In the genomic region with DNA sequence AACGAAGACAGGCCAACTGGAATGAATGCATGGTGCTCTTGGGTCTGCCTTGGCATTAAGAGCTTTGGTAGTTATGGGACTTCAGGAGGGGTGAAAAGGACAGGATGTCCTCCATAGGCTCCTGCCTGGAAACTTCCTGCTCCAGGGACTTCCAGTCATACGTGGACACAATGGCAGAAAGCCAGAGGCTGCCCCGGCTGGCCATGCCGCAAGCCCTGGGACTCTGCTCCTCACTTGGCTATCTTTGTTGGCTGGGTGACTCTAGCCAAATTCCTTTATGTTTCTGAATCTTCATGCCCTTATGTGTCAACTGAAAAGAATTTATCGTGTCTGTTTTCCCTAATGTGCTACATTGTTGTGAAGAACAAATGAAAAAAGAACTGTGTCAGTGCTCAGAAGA, we compare ENCODE assay signal across 9 cellular contexts.
DNase-seq lines count a peak whose midpoint lies in the region; ATAC-seq, FAIRE-seq and TF ChIP-seq lines count a peak whose summit lies in the region.
"Had no signal": no experiment of that assay in that cellular context is flagged by ENCODE, and none has a peak within 500 bp of the region (broad histone marks: within the 10 kb centered on the region; RNA-seq: fewer than 3 reads in every experiment).

No MANE protein-coding gene starts in this region.

- H3K27ac Mint-ChIP-seq in type B pancreatic cell, result peak overlapping the region; percentile 77

- DNase-seq in PC-3, result peak; percentile 48
- DNase-seq in endothelial cell of umbilical vein (ENCODE audit: low read depth, low spot score), result peak; percentile 48
- peak; percentile 52 for DNase-seq in mesenchymal stem cell
- no peak for DNase-seq in type B pancreatic cell (ENCODE audit: extremely low spot score, unreplicated experiment)
- DNase-seq in activated CD4-positive, alpha-beta T cell treated with anti-CD3 and anti-CD28 coated beads for 4 hours, result no peak
- no peak for DNase-seq in pons (ENCODE audit: low spot score)
- DNase-seq in cortex of kidney (lab: John Stamatoyannopoulos, UW), result no peak

- H3K9ac ChIP-seq in PC-3 (ENCODE audit: low read length), result no peak overlapping the region
- H3K9ac ChIP-seq in endothelial cell of umbilical vein (replicated peaks; ENCODE audit: extremely low read depth, insufficient read depth, low read length), result no peak overlapping the region
- H3K9ac ChIP-seq in mesenchymal stem cell (ENCODE audit: low read length), result peak overlapping the region; percentile 45
- H3K9ac ChIP-seq: KMS-11 had no signal

- peak overlapping the region in 1 of 2 experiments; percentile 21 for H2BK12ac ChIP-seq in mesenchymal stem cell (ENCODE audit: low read length in 2 of 2)

- H4K91ac ChIP-seq in mesenchymal stem cell (ENCODE audit: low read length), result no peak overlapping the region

- WGBS in mesenchymal stem cell, result 56% methylated on average over 4 of the region's 5 CpGs

- no peaks in the 10 kb centered on the region for H3K27me3 Mint-ChIP-seq in type B pancreatic cell

- H2AK5ac ChIP-seq in mesenchymal stem cell (ENCODE audit: low read length, severe bottlenecking), result peak overlapping the region; percentile 0

- H3K27me3 ChIP-seq in PC-3 (ENCODE audit: low read length) (no peaks in the 10 kb centered on the region), endothelial cell of umbilical vein (ENCODE audit: control insufficient read depth in 2 of 2, insufficient read depth in 2 of 2, low read length in 2 of 2) (no peaks in the 10 kb centered on the region), mesenchymal stem cell (ENCODE audit: control insufficient read depth in 1 of 2, insufficient read depth in 1 of 2, low read length in 2 of 2) (no peaks in the 10 kb centered on the region)

- no peak for TF ChIP-seq POLR2A in endothelial cell of umbilical vein (IDR thresholded peaks at IDR 0.05; ENCODE audit: low read depth, low read length)

- no peak overlapping the region for H2BK5ac ChIP-seq in mesenchymal stem cell (ENCODE audit: low read depth, low read length, poor library complexity, severe bottlenecking)

- CTCF ChIA-PET in PC-3 (lab: Charles Lee), result no interaction called here
- CTCF ChIA-PET in endothelial cell of umbilical vein (lab: Charles Lee), result interaction anchor here (1.0 kb wide), 1 partner anchor 10 kb away, joined by 3 read pairs; no protein-coding TSS in a partner anchor

- no peaks in the 10 kb centered on the region for H3K79me2 ChIP-seq in PC-3 (ENCODE audit: low read length)
- H3K79me2 ChIP-seq in endothelial cell of umbilical vein (ENCODE audit: control insufficient read depth, insufficient read depth, low read length), result no peaks in the 10 kb centered on the region

- peak overlapping the region; percentile 62 for H2BK15ac ChIP-seq in mesenchymal stem cell (ENCODE audit: low read depth, poor library complexity, severe bottlenecking)

- no peaks in the 10 kb centered on the region for H3K9me3 ChIP-seq in PC-3 (ENCODE audit: low read length)
- no peaks in the 10 kb centered on the region for H3K9me3 ChIP-seq in endothelial cell of umbilical vein (replicated peaks; ENCODE audit: control insufficient read depth, insufficient read depth, low read length)
- H3K9me3 ChIP-seq in mesenchymal stem cell (ENCODE audit: control insufficient read depth, low read length), result no peaks in the 10 kb centered on the region

- H3K4me1 Mint-ChIP-seq in type B pancreatic cell (ENCODE audit: unreplicated experiment), result peaks cover 33% of the 10 kb centered on the region

- peaks cover 3% of the 10 kb centered on the region for H3K36me3 Mint-ChIP-seq in type B pancreatic cell

- H3K14ac ChIP-seq in mesenchymal stem cell (ENCODE audit: low read length in 2 of 2), result no peak overlapping the region

- H3K9me2 ChIP-seq in PC-3 (replicated peaks; ENCODE audit: low read length), result no peaks in the 10 kb centered on the region

- peak overlapping the region in 1 of 2 experiments; percentile 23 for H3K23ac ChIP-seq in mesenchymal stem cell (ENCODE audit: low read length in 2 of 2)

- dilution Hi-C loops in endothelial cell of umbilical vein (cut with MboI; ENCODE audit: extremely low pct_ligation_motif_present, low sequenced_read_pairs), result no loop called here

- no peak overlapping the region for H3K4ac ChIP-seq in mesenchymal stem cell (ENCODE audit: low read depth in 1 of 2, low read length in 2 of 2)

- H3K9me1 ChIP-seq in endothelial cell of umbilical vein (replicated peaks; ENCODE audit: control insufficient read depth, extremely low read depth, insufficient read depth, low read length), result no peaks in the 10 kb centered on the region

- H3K4me2 ChIP-seq in PC-3 (ENCODE audit: low read length), result 0 out of 2 replicates have a peak overlapping the region, but pooled peaks have one; percentile 3
- H3K4me2 ChIP-seq in endothelial cell of umbilical vein (ENCODE audit: insufficient read depth, low read length), result peak overlapping the region; percentile 34
- H3K4me2 ChIP-seq in mesenchymal stem cell (ENCODE audit: low read length, poor library complexity, severe bottlenecking), result no peak overlapping the region
- H3K4me2 ChIP-seq: KMS-11 had no signal

- H4K20me1 ChIP-seq in PC-3 (ENCODE audit: low read length) (no peaks in the 10 kb centered on the region), endothelial cell of umbilical vein (replicated peaks; ENCODE audit: control insufficient read depth, extremely low read depth, insufficient read depth, low read length) (no peaks in the 10 kb centered on the region)

- H3K36me3 ChIP-seq in PC-3 (ENCODE audit: low read depth, low read length), result no peaks in the 10 kb centered on the region
- H3K36me3 ChIP-seq in endothelial cell of umbilical vein (ENCODE audit: control insufficient read depth in 2 of 2, extremely low read depth in 1 of 2, insufficient read depth in 2 of 2, low read length in 2 of 2), result no peaks in the 10 kb centered on the region
- no peaks in the 10 kb centered on the region for H3K36me3 ChIP-seq in mesenchymal stem cell (ENCODE audit: control insufficient read depth in 1 of 2, insufficient read depth in 2 of 2, low read depth in 1 of 2, low read length in 2 of 2)

- no peak overlapping the region for H4K8ac ChIP-seq in mesenchymal stem cell (ENCODE audit: low read length)

- peaks cover 11% of the 10 kb centered on the region for H3K79me1 ChIP-seq in mesenchymal stem cell (replicated peaks; ENCODE audit: low read length, poor library complexity, severe bottlenecking)

- no peak for ATAC-seq in PC-3
- ATAC-seq: HCT116 had no signal

- FAIRE-seq in endothelial cell of umbilical vein (lab: Jason Lieb, UNC), result peak; percentile 78

- H3K9me3 Mint-ChIP-seq in type B pancreatic cell, result no peaks in the 10 kb centered on the region

- TF ChIP-seq CTCF in PC-3 (conservative IDR thresholded peaks at IDR 0.05; ENCODE audit: low read depth, low read length), result no peak
- TF ChIP-seq CTCF in endothelial cell of umbilical vein (IDR thresholded peaks at IDR 0.05; ENCODE audit: extremely low read depth in 1 of 2, insufficient read depth in 1 of 2, low read depth in 1 of 2, low read length in 2 of 2), result no peak
- no peak for TF ChIP-seq CTCF in type B pancreatic cell (conservative IDR thresholded peaks at IDR 0.05)

- no peak overlapping the region for H2BK120ac ChIP-seq in mesenchymal stem cell (ENCODE audit: low read depth, low read length)

- H3K4me1 ChIP-seq in PC-3 (ENCODE audit: insufficient read depth, low read length) (peaks cover 28% of the 10 kb centered on the region), endothelial cell of umbilical vein (ENCODE audit: control insufficient read depth, extremely low read depth, insufficient read depth, low read length) (peaks cover 14% of the 10 kb centered on the region), mesenchymal stem cell (ENCODE audit: control insufficient read depth, insufficient read depth, low read depth, low read length) (peaks cover 22% of the 10 kb centered on the region)

- BruUV-seq in PC-3 (replicated peaks; lab: Mats Ljungman, UMichigan) (no TSS peak), endothelial cell of umbilical vein (replicated peaks; lab: Mats Ljungman, UMichigan) (no TSS peak)

- H3K4me3 Mint-ChIP-seq in type B pancreatic cell, result peak overlapping the region; percentile 67

- H3K27ac ChIP-seq in PC-3 (ENCODE audit: low read length) (no peak overlapping the region), endothelial cell of umbilical vein (ENCODE audit: insufficient read depth, low read depth, low read length) (peak overlapping the region; percentile 34), mesenchymal stem cell (ENCODE audit: low read length, poor library complexity, severe bottlenecking) (peak overlapping the region; percentile 19)
- H3K27ac ChIP-seq: KMS-11 had no signal

- no peaks in the 10 kb centered on the region for H3F3A ChIP-seq in PC-3 (ENCODE audit: low read length, unreplicated experiment)

- intact Hi-C loops in PC-3 (cut with micrococcal nuclease), result no loop called here
- intact Hi-C loops in endothelial cell of umbilical vein (cut with micrococcal nuclease), result no loop called here

- POLR2A ChIA-PET in PC-3 (lab: Charles Lee; ENCODE audit: unreplicated experiment), result no interaction called here
- POLR2A ChIA-PET in endothelial cell of umbilical vein (lab: Charles Lee), result no interaction called here

- H3K4me3 ChIP-seq in PC-3 (ENCODE audit: low read length) (no peak overlapping the region), endothelial cell of umbilical vein (replicated peaks in 1 of 3; ENCODE audit: insufficient read depth in 1 of 3, low read depth in 1 of 3, low read length in 3 of 3) (no peak overlapping the region), mesenchymal stem cell (ENCODE audit: insufficient read depth in 1 of 2, low read depth in 1 of 2, low read length in 2 of 2) (no peak overlapping the region)

- H3K18ac ChIP-seq in mesenchymal stem cell (ENCODE audit: low read depth in 1 of 2, low read length in 2 of 2), result no peak overlapping the region

- H2AFZ ChIP-seq in PC-3 (ENCODE audit: low read length) (no peak overlapping the region), endothelial cell of umbilical vein (ENCODE audit: low read depth, low read length) (peak overlapping the region; percentile 18), mesenchymal stem cell (ENCODE audit: low read depth, low read length) (no peak overlapping the region)

TF ChIP-seq in endothelial cell of umbilical vein, 7 proteins besides CTCF, POLR2A, EP300 and RAD21:
- TF ChIP-seq MYC (IDR thresholded peaks at IDR 0.05; ENCODE audit: low read depth, low read length) (no peak), POLR2AphosphoS5 (IDR thresholded peaks at IDR 0.05; ENCODE audit: insufficient read depth, low read depth, low read length) (peak; percentile 18), EZH2 (IDR thresholded peaks at IDR 0.05; ENCODE audit: borderline replicate concordance, low read depth, low read length, severe bottlenecking) (no peak)
TF ChIP-seq in endothelial cell of umbilical vein: peak in this region for 1.

Comparison
In these comparisons a context has a peak if more than half of its experiments do, and no peak if none do; other contexts are left out.
1. DNase-seq: peak in PC-3 (single experiment), endothelial cell of umbilical vein (single experiment) and mesenchymal stem cell (single experiment); none in type B pancreatic cell (single experiment), activated CD4-positive, alpha-beta T cell treated with anti-CD3 and anti-CD28 coated beads for 4 hours (0 of 2), pons (single experiment) and cortex of kidney (single experiment).